In the genomic region with DNA sequence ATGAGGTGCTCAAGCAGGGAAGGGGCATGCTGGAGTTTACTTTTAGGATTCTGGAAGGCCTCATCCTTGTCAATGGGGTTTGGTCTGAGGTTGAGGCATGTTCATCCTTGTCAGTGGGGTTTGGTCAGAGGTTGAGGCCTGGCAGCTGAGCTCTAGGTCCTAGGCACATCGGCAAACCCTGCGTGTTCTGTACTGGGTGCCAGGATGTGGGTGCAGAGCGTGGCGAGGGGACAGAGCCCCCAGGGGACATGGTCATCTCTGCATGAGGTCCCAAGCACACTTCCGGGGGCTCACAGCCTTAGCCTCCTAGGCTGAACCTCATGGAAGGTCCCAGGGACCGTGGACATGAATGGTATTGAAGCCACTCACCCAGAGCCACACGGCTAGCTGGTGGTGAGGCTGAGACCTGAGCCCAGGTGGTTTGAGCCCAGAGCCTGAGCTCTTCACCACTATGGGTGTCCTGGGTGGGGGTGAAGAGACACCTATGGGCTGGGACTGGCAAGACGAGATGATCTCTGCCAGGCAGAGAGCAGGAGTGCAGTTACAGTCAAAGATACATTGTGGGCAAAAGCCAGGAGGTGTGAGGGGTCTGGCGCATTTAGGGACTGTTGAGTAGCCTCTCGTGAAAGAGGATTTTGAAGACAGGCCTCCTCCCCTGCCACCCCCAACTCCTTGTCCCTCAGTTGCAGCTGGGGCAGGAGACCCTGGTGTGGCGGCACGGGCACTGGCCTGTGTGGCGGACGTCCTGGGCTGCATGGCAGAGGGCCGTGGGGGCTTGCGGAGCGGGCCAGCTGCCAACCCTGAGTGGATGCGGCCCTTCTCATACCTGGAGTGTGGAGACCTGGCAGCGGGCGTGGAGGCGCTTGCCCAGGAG, we compare ENCODE assay signal across 1 cellular context.
TF ChIP-seq lines count a peak whose summit lies in the region.

No MANE protein-coding gene starts in this region.

TF ChIP-seq in IMR-90, 13 proteins besides CTCF, POLR2A, EP300 and RAD21:
- no peak for TF ChIP-seq RFX5 (IDR thresholded peaks at IDR 0.05; ENCODE audit: low read depth, low read length)
- TF ChIP-seq BHLHE40 (IDR thresholded peaks at IDR 0.05; ENCODE audit: low read depth, low read length): no peak
- no peak for TF ChIP-seq NFE2L2 (IDR thresholded peaks at IDR 0.05; ENCODE audit: low read depth, low read length)
- no peak for TF ChIP-seq RCOR1 (IDR thresholded peaks at IDR 0.05; ENCODE audit: insufficient replicate concordance, low read length)
- TF ChIP-seq MAFK (IDR thresholded peaks at IDR 0.05; ENCODE audit: low read depth, low read length): no peak
- no peak for TF ChIP-seq CHD1 (IDR thresholded peaks at IDR 0.05; ENCODE audit: low read depth, low read length)
- TF ChIP-seq MXI1 (IDR thresholded peaks at IDR 0.05; ENCODE audit: borderline replicate concordance, low read depth, low read length): no peak
- no peak for TF ChIP-seq ELK1 (IDR thresholded peaks at IDR 0.05; ENCODE audit: borderline replicate concordance, low read depth, low read length)
- TF ChIP-seq, protein P1, sequence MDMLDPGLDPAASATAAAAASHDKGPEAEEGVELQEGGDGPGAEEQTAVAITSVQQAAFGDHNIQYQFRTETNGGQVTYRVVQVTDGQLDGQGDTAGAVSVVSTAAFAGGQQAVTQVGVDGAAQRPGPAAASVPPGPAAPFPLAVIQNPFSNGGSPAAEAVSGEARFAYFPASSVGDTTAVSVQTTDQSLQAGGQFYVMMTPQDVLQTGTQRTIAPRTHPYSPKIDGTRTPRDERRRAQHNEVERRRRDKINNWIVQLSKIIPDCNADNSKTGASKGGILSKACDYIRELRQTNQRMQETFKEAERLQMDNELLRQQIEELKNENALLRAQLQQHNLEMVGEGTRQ (IDR thresholded peaks at IDR 0.05; ENCODE audit: low read depth, low read length): no peak
- no peak for TF ChIP-seq CEBPB (IDR thresholded peaks at IDR 0.05; ENCODE audit: low read depth, low read length)
- no peak for TF ChIP-seq FOS (IDR thresholded peaks at IDR 0.05; ENCODE audit: low read depth, low read length)
- no peak for TF ChIP-seq SMC3 (IDR thresholded peaks at IDR 0.05; ENCODE audit: low read depth, low read length)
- no peak for TF ChIP-seq MAZ (IDR thresholded peaks at IDR 0.05; ENCODE audit: borderline replicate concordance, low read depth, low read length)
